In the genomic region with DNA sequence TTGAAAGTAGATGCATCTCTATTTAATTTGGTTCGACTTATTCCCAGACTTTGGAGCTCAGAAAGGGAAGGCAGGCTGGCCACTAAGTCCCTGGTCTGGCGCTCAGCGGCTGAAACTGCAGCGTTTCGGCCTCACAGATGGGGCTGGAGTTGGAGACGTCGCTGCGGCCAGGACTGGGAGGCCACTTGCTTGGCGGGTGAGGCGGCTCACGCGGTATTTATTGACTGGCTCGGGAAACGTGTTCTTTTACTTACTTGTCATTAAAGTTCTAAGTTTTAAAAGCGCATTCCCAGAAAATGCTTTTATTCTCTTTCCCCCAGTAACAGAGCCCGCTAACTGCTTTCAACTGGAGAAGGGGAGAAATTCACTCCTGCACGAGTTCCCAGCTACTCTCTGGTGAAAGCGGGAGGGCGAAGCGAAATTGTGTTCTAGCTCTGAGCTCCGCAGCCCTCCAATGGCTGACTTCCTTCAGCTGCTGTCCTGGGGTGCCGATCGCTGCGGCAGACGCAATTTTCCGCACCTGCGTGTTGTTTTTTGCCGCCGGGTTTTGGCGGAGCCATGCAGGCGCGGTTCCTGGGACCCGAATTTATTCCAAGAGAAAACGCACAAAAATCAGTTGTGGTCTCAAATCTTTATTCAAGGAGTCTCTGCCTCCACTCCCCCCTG, we compare ENCODE assay signal across 16 cellular contexts. TPM values are rescaled to one million over a fixed set of nuclear protein-coding genes. Genes with fewer than 3 reads are reported as not detected.
A peak's percentile ranks its signal among the peaks of the same experiment; 100 is the strongest.
DNase-seq lines count a peak whose midpoint lies in the region; ATAC-seq and TF ChIP-seq lines count a peak whose summit lies in the region.
"Had no signal": no experiment of that assay in that cellular context is flagged by ENCODE, and none has a peak within 500 bp of the region (broad histone marks: within the 10 kb centered on the region; RNA-seq: fewer than 3 reads in every experiment).

No MANE protein-coding gene starts in this region.

- H3K27ac ChIP-seq in mesenchymal stem cell (ENCODE audit: low read length, poor library complexity, severe bottlenecking) (peak overlapping the region; percentile 51), PC-3 (ENCODE audit: low read length) (no peak overlapping the region)
- H3K27ac ChIP-seq: psoas muscle had no signal

- no peak overlapping the region for H3K4me3 Mint-ChIP-seq in Caco-2 (ENCODE audit: unreplicated experiment)
- H3K4me3 Mint-ChIP-seq: central memory CD8-positive, alpha-beta T cell had no signal

- H3K4me1 ChIP-seq in mesenchymal stem cell (ENCODE audit: control insufficient read depth, insufficient read depth, low read depth, low read length): peaks cover 15% of the 10 kb centered on the region
- no peaks in the 10 kb centered on the region for H3K4me1 ChIP-seq in Caco-2
- no peaks in the 10 kb centered on the region for H3K4me1 ChIP-seq in PC-3 (ENCODE audit: insufficient read depth, low read length)

- H3K9ac ChIP-seq in mesenchymal stem cell (ENCODE audit: low read length): no peak overlapping the region
- no peak overlapping the region for H3K9ac ChIP-seq in PC-3 (ENCODE audit: low read length)

- H3K9me3 Mint-ChIP-seq in Caco-2 (ENCODE audit: unreplicated experiment): no peaks in the 10 kb centered on the region
- H3K9me3 Mint-ChIP-seq: central memory CD8-positive, alpha-beta T cell had no signal

- BruUV-seq in Caco-2 (replicated peaks; lab: Mats Ljungman, UMichigan) (no TSS peak), PC-3 (replicated peaks; lab: Mats Ljungman, UMichigan) (no TSS peak)

- no peak overlapping the region for H4K8ac ChIP-seq in mesenchymal stem cell (ENCODE audit: low read length)

- peaks cover 4% of the 10 kb centered on the region for H3K9me3 ChIP-seq in mesenchymal stem cell (ENCODE audit: control insufficient read depth, low read length)
- no peaks in the 10 kb centered on the region for H3K9me3 ChIP-seq in Caco-2
- H3K9me3 ChIP-seq in PC-3 (ENCODE audit: low read length): no peaks in the 10 kb centered on the region
- H3K9me3 ChIP-seq: psoas muscle had no signal

- WGBS in mesenchymal stem cell: under 1% methylated on average over 30 of the region's 34 CpGs

- H2BK5ac ChIP-seq in mesenchymal stem cell (ENCODE audit: low read depth, low read length, poor library complexity, severe bottlenecking): no peak overlapping the region

- H3K79me2 ChIP-seq in PC-3 (ENCODE audit: low read length): no peaks in the 10 kb centered on the region

- H3K18ac ChIP-seq in mesenchymal stem cell (ENCODE audit: low read depth in 1 of 2, low read length in 2 of 2): no peak overlapping the region

- H3K4me1 Mint-ChIP-seq in Caco-2 (ENCODE audit: low read depth, unreplicated experiment): no peaks in the 10 kb centered on the region
- H3K4me1 Mint-ChIP-seq: central memory CD8-positive, alpha-beta T cell; immature natural killer cell had no signal

- ATAC-seq in Right ventricle myocardium inferior (no peak), PC-3 (no peak)
- ATAC-seq: K562, psoas muscle had no signal

- no peak overlapping the region for H2AK5ac ChIP-seq in mesenchymal stem cell (ENCODE audit: low read length, severe bottlenecking)

- H3K27ac Mint-ChIP-seq in Caco-2 (ENCODE audit: unreplicated experiment): no peak overlapping the region
- H3K27ac Mint-ChIP-seq: immature natural killer cell had no signal

- TF ChIP-seq CTCF in Caco-2 (IDR thresholded peaks at IDR 0.05; ENCODE audit: insufficient read depth in 1 of 2, low read depth in 1 of 2, low read length in 1 of 2, severe bottlenecking in 1 of 2, unreplicated experiment in 1 of 2) (no peak), PC-3 (conservative IDR thresholded peaks at IDR 0.05; ENCODE audit: low read depth, low read length) (no peak)

- DNase-seq in AG08396 (ENCODE audit: low spot score) (peak; percentile 18), HuH-7 (ENCODE audit: low spot score) (peak; percentile 55), cerebellum (ENCODE audit: low spot score) (peak; percentile 74), mesenchymal stem cell (peak; percentile 31), Caco-2 (no peak), Right ventricle myocardium inferior (ENCODE audit: missing footprints) (no peak), PC-3 (no peak), germinal center (ENCODE audit: low spot score) (no peak)
- DNase-seq: activated CD8-positive, alpha-beta memory T cell treated with anti-CD3 and anti-CD28 coated beads for 24 hours; immature natural killer cell; NCI-H146; NCI-H748 treated with DMSO at 0.1 percent for 48 hours; psoas muscle; trophoblast cell had no signal

- H3K27me3 ChIP-seq in mesenchymal stem cell (ENCODE audit: control insufficient read depth in 1 of 2, insufficient read depth in 1 of 2, low read length in 2 of 2): peaks cover 8 to 77% of the 10 kb centered on the region in 2 experiments
- H3K27me3 ChIP-seq in Caco-2 (replicated peaks; ENCODE audit: control insufficient read depth, insufficient read depth, low read length): no peaks in the 10 kb centered on the region
- H3K27me3 ChIP-seq in PC-3 (ENCODE audit: low read length): peaks cover 96% of the 10 kb centered on the region

- no peak overlapping the region for H2BK12ac ChIP-seq in mesenchymal stem cell (ENCODE audit: low read length in 2 of 2)

- H3K4me2 ChIP-seq in mesenchymal stem cell (ENCODE audit: low read length, poor library complexity, severe bottlenecking) (peak overlapping the region; percentile 95), PC-3 (ENCODE audit: low read length) (no peak overlapping the region)

- no peaks in the 10 kb centered on the region for H4K20me1 ChIP-seq in PC-3 (ENCODE audit: low read length)

- H3K9me2 ChIP-seq in PC-3 (replicated peaks; ENCODE audit: low read length): no peaks in the 10 kb centered on the region

- H3K27me3 Mint-ChIP-seq in Caco-2 (ENCODE audit: insufficient read depth, unreplicated experiment): no peaks in the 10 kb centered on the region

- no peak overlapping the region for H4K91ac ChIP-seq in mesenchymal stem cell (ENCODE audit: low read length)

- no peak overlapping the region for H3K14ac ChIP-seq in mesenchymal stem cell (ENCODE audit: low read length in 2 of 2)

- no peak overlapping the region for H2BK15ac ChIP-seq in mesenchymal stem cell (ENCODE audit: low read depth, poor library complexity, severe bottlenecking)

- H3K79me1 ChIP-seq in mesenchymal stem cell (replicated peaks; ENCODE audit: low read length, poor library complexity, severe bottlenecking): peaks cover 5% of the 10 kb centered on the region

- no peaks in the 10 kb centered on the region for H3K36me3 ChIP-seq in mesenchymal stem cell (ENCODE audit: control insufficient read depth in 1 of 2, insufficient read depth in 2 of 2, low read depth in 1 of 2, low read length in 2 of 2)
- H3K36me3 ChIP-seq in Caco-2 (ENCODE audit: control insufficient read depth, insufficient read depth, low read length): no peaks in the 10 kb centered on the region
- no peaks in the 10 kb centered on the region for H3K36me3 ChIP-seq in PC-3 (ENCODE audit: low read depth, low read length)

- no peak overlapping the region for H2AFZ ChIP-seq in mesenchymal stem cell (ENCODE audit: low read depth, low read length)
- H2AFZ ChIP-seq in PC-3 (ENCODE audit: low read length): no peak overlapping the region

- CTCF ChIA-PET in Caco-2 (lab: Charles Lee) (no interaction called here), PC-3 (lab: Charles Lee) (no interaction called here)

- POLR2A ChIA-PET in Caco-2 (lab: Charles Lee) (no interaction called here), PC-3 (lab: Charles Lee; ENCODE audit: unreplicated experiment) (no interaction called here)

- peak overlapping the region in 1 of 2 experiments; percentile 83 for H3K23ac ChIP-seq in mesenchymal stem cell (ENCODE audit: low read length in 2 of 2)

- H3K4ac ChIP-seq in mesenchymal stem cell (ENCODE audit: low read depth in 1 of 2, low read length in 2 of 2): no peak overlapping the region

- H3F3A ChIP-seq in PC-3 (ENCODE audit: low read length, unreplicated experiment): no peaks in the 10 kb centered on the region

- no peak overlapping the region for H2BK120ac ChIP-seq in mesenchymal stem cell (ENCODE audit: low read depth, low read length)

- H3K4me3 ChIP-seq in mesenchymal stem cell (ENCODE audit: insufficient read depth in 1 of 2, low read depth in 1 of 2, low read length in 2 of 2) (peak overlapping the region; percentile 14 to 46), Caco-2 (ENCODE audit: low read depth, low read length) (no peak overlapping the region), PC-3 (ENCODE audit: low read length) (no peak overlapping the region)
- H3K4me3 ChIP-seq: K562, psoas muscle had no signal

- no peaks in the 10 kb centered on the region for H3K36me3 Mint-ChIP-seq in Caco-2 (ENCODE audit: insufficient read depth, unreplicated experiment)

- intact Hi-C loops in Caco-2 (cut with micrococcal nuclease; ENCODE audit: unreplicated experiment): no loop called here
- intact Hi-C loops in Right ventricle myocardium inferior (cut with DNase I): no loop called here
- intact Hi-C loops in PC-3 (cut with micrococcal nuclease): no loop called here

RNA-seq across cellular contexts. Expression of a gene that starts 13.9 kb away (rescaled TPM):
- total RNA-seq in cerebellum (662 TPM), Caco-2 (2022) (not detected in 2 replicates), Right ventricle myocardium inferior (not detected), PC-3 (2014; rRNA removed) (not detected in 2 replicates)
- 0.17 TPM for polyA plus RNA-seq in mesenchymal stem cell (2013, experiment 1 of 2)
- 0.14 TPM for polyA plus RNA-seq in mesenchymal stem cell (2013, experiment 2 of 2)
- polyA plus RNA-seq: immature natural killer cell had no signal

RNA-seq across cellular contexts. Expression of a gene that starts 16.7 kb away (rescaled TPM):
- total RNA-seq in cerebellum: 122 TPM
- not detected for polyA plus RNA-seq in mesenchymal stem cell (2013, experiment 1 of 2)
- polyA plus RNA-seq in mesenchymal stem cell (2013, experiment 2 of 2): not detected
- not detected in 2 replicates for total RNA-seq in Caco-2 (2022)
- not detected for total RNA-seq in Right ventricle myocardium inferior
- not detected in 2 replicates for total RNA-seq in PC-3 (2014; rRNA removed)
- total RNA-seq: K562 had no signal
- polyA plus RNA-seq: immature natural killer cell, K562 had no signal

Comparison
In these comparisons a context has a peak if more than half of its experiments do, and no peak if none do; other contexts are left out.
1. DNase-seq: peak in AG08396 (single experiment), HuH-7 (single experiment), cerebellum (single experiment) and mesenchymal stem cell (single experiment); none in Caco-2 (0 of 2), Right ventricle myocardium inferior (single experiment), PC-3 (single experiment) and germinal center (single experiment).
2. H3K4me3 ChIP-seq: peak in mesenchymal stem cell (2 of 2); none in Caco-2 (single experiment) and PC-3 (single experiment).
3. RNA of a gene that starts 13.9 kb away (total RNA-seq): 662 TPM in cerebellum (single experiment); not detected in Caco-2, not detected in Right ventricle myocardium inferior (single experiment) and not detected in PC-3; every median in the first group is over 100 times any median in the second.
4. RNA of a gene that starts 16.7 kb away (total RNA-seq): 122 TPM in cerebellum (single experiment); not detected in Caco-2, not detected in Right ventricle myocardium inferior (single experiment) and not detected in PC-3; every median in the first group is over 100 times any median in the second.